In genomic region chr6:11938285-11938890, GRCh38 we compare ENCODE assay signal across 1 cellular context.
A peak's percentile ranks its signal among the peaks of the same experiment; 100 is the strongest.
TF ChIP-seq lines count a peak whose summit lies in the region.

No MANE protein-coding gene starts in this region.

TF ChIP-seq in WTC11, 78 proteins besides CTCF, POLR2A, EP300 and RAD21 (continued from another document):
- TF ChIP-seq, protein P1, sequence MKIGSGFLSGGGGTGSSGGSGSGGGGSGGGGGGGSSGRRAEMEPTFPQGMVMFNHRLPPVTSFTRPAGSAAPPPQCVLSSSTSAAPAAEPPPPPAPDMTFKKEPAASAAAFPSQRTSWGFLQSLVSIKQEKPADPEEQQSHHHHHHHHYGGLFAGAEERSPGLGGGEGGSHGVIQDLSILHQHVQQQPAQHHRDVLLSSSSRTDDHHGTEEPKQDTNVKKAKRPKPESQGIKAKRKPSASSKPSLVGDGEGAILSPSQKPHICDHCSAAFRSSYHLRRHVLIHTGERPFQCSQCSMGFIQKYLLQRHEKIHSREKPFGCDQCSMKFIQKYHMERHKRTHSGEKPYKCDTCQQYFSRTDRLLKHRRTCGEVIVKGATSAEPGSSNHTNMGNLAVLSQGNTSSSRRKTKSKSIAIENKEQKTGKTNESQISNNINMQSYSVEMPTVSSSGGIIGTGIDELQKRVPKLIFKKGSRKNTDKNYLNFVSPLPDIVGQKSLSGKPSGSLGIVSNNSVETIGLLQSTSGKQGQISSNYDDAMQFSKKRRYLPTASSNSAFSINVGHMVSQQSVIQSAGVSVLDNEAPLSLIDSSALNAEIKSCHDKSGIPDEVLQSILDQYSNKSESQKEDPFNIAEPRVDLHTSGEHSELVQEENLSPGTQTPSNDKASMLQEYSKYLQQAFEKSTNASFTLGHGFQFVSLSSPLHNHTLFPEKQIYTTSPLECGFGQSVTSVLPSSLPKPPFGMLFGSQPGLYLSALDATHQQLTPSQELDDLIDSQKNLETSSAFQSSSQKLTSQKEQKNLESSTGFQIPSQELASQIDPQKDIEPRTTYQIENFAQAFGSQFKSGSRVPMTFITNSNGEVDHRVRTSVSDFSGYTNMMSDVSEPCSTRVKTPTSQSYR (CRISPR knock-in tag; IDR thresholded peaks at IDR 0.05) = 0 out of 2 replicates have a peak, but pooled peaks have one; percentile 43
- peak; percentile 69; the same call in 1 of the 2 replicates for TF ChIP-seq ZNF423 (CRISPR knock-in tag; IDR thresholded peaks at IDR 0.05)
- peak; percentile 72; the same call in 1 of the 2 replicates for TF ChIP-seq TEAD1 (CRISPR knock-in tag; IDR thresholded peaks at IDR 0.05)
- TF ChIP-seq SMAD3 (CRISPR knock-in tag; IDR thresholded peaks at IDR 0.05; ENCODE audit: borderline replicate concordance) = peak; percentile 41; the same call in 1 of the 2 replicates
